Comparison of ENCODE assay signal across 2 cellular contexts in the genomic region with DNA sequence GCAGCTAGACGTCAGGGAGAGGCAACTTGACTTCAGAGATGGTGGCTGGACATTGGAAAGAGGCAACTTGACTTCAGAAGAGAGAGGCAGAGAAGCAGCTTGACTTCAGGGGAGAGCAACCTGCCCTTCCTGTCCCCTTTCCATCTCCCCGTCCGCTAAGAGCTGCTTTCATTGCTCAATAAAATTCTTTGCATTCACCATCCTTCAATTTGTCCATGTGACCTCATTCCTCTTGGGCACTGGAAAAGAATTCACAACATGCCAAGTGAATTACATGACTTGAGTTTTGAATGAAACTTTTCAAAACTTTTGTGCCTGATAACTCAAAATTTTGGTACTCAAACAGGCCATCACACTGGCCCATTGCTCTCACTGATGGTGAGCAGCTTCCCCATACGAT.
A peak's percentile ranks its signal among the peaks of the same experiment; 100 is the strongest.
TF ChIP-seq lines count a peak whose summit lies in the region.

No MANE protein-coding gene starts in this region.

TF ChIP-seq in IMR-90, 13 proteins besides CTCF, POLR2A, EP300 and RAD21:
- TF ChIP-seq MAFK (IDR thresholded peaks at IDR 0.05; ENCODE audit: low read depth, low read length) = no peak
- TF ChIP-seq, protein P1, sequence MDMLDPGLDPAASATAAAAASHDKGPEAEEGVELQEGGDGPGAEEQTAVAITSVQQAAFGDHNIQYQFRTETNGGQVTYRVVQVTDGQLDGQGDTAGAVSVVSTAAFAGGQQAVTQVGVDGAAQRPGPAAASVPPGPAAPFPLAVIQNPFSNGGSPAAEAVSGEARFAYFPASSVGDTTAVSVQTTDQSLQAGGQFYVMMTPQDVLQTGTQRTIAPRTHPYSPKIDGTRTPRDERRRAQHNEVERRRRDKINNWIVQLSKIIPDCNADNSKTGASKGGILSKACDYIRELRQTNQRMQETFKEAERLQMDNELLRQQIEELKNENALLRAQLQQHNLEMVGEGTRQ (IDR thresholded peaks at IDR 0.05; ENCODE audit: low read depth, low read length) = peak; percentile 13; the same call in 1 of the 2 replicates

TF ChIP-seq in HepG2, 621 proteins besides CTCF, POLR2A, EP300 and RAD21:
- TF ChIP-seq, protein P2, sequence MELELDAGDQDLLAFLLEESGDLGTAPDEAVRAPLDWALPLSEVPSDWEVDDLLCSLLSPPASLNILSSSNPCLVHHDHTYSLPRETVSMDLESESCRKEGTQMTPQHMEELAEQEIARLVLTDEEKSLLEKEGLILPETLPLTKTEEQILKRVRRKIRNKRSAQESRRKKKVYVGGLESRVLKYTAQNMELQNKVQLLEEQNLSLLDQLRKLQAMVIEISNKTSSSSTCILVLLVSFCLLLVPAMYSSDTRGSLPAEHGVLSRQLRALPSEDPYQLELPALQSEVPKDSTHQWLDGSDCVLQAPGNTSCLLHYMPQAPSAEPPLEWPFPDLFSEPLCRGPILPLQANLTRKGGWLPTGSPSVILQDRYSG (CRISPR knock-in tag; IDR thresholded peaks at IDR 0.05) = no peak
- TF ChIP-seq ZNF790 (CRISPR knock-in tag; IDR thresholded peaks at IDR 0.05; ENCODE audit: borderline replicate concordance) (no peak), ZNF773 (CRISPR knock-in tag; IDR thresholded peaks at IDR 0.05; ENCODE audit: borderline replicate concordance) (no peak), ZNF530 (CRISPR knock-in tag; IDR thresholded peaks at IDR 0.05; ENCODE audit: low read depth) (no peak), ZNF224 (CRISPR knock-in tag; IDR thresholded peaks at IDR 0.05) (no peak), ZNF496 (CRISPR knock-in tag; IDR thresholded peaks at IDR 0.05; ENCODE audit: insufficient replicate concordance) (no peak), PAX8 (CRISPR knock-in tag; IDR thresholded peaks at IDR 0.05; ENCODE audit: borderline replicate concordance) (no peak), ZNF775 (CRISPR knock-in tag; IDR thresholded peaks at IDR 0.05; ENCODE audit: borderline replicate concordance) (no peak), SUZ12 (IDR thresholded peaks at IDR 0.05; ENCODE audit: low read depth, low read length) (no peak)
- TF ChIP-seq, protein P3, sequence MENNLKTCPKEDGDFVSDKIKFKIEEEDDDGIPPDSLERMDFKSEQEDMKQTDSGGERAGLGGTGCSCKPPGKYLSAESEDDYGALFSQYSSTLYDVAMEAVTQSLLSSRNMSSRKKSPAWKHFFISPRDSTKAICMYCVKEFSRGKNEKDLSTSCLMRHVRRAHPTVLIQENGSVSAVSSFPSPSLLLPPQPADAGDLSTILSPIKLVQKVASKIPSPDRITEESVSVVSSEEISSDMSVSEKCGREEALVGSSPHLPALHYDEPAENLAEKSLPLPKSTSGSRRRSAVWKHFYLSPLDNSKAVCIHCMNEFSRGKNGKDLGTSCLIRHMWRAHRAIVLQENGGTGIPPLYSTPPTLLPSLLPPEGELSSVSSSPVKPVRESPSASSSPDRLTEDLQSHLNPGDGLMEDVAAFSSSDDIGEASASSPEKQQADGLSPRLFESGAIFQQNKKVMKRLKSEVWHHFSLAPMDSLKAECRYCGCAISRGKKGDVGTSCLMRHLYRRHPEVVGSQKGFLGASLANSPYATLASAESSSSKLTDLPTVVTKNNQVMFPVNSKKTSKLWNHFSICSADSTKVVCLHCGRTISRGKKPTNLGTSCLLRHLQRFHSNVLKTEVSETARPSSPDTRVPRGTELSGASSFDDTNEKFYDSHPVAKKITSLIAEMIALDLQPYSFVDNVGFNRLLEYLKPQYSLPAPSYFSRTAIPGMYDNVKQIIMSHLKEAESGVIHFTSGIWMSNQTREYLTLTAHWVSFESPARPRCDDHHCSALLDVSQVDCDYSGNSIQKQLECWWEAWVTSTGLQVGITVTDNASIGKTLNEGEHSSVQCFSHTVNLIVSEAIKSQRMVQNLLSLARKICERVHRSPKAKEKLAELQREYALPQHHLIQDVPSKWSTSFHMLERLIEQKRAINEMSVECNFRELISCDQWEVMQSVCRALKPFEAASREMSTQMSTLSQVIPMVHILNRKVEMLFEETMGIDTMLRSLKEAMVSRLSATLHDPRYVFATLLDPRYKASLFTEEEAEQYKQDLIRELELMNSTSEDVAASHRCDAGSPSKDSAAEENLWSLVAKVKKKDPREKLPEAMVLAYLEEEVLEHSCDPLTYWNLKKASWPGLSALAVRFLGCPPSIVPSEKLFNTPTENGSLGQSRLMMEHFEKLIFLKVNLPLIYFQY (CRISPR knock-in tag; IDR thresholded peaks at IDR 0.05; ENCODE audit: borderline replicate concordance) = no peak
- TF ChIP-seq, protein P4, sequence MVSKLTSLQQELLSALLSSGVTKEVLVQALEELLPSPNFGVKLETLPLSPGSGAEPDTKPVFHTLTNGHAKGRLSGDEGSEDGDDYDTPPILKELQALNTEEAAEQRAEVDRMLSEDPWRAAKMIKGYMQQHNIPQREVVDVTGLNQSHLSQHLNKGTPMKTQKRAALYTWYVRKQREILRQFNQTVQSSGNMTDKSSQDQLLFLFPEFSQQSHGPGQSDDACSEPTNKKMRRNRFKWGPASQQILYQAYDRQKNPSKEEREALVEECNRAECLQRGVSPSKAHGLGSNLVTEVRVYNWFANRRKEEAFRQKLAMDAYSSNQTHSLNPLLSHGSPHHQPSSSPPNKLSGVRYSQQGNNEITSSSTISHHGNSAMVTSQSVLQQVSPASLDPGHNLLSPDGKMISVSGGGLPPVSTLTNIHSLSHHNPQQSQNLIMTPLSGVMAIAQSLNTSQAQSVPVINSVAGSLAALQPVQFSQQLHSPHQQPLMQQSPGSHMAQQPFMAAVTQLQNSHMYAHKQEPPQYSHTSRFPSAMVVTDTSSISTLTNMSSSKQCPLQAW (CRISPR knock-in tag; IDR thresholded peaks at IDR 0.05) = no peak
- TF ChIP-seq, protein P5, sequence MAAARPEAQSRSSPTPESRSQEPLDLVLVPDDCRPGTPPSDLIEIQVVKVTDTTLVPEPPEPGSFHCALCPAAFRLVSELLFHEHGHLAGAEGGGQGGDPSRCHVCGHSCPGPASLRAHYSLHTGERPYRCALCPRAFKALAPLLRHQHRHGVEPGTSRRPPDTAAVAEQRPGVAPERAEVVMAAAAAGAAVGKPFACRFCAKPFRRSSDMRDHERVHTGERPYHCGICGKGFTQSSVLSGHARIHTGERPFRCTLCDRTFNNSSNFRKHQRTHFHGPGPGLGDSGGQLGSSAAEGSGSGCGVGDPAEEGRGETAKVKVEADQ (CRISPR knock-in tag; IDR thresholded peaks at IDR 0.05; ENCODE audit: borderline replicate concordance) = no peak
